Comparison of ENCODE assay signal across 28 cellular contexts in genomic region chr21:38716942-38717341, GRCh38.
A peak's percentile ranks its signal among the peaks of the same experiment; 100 is the strongest.
DNase-seq lines count a peak whose midpoint lies in the region; ATAC-seq and TF ChIP-seq lines count a peak whose summit lies in the region.
"Had no signal": no experiment of that assay in that cellular context is flagged by ENCODE, and none has a peak within 500 bp of the region (broad histone marks: within the 10 kb centered on the region; RNA-seq: fewer than 3 reads in every experiment).

No MANE protein-coding gene starts in this region.

- H3K4me3 Mint-ChIP-seq in activated CD4-positive, alpha-beta T cell treated with anti-CD3 and anti-CD28 coated beads, Interleukin-2, amount 10 ng/mL, durations not matched to agents 7 days and 5 days: no peak overlapping the region
- H3K4me3 Mint-ChIP-seq: neural progenitor cell; stimulated activated naive CD8-positive, alpha-beta T cell treated with anti-CD3 and anti-CD28 coated beads, Interleukin-15, amount 100 ng/mL, for 72 hours had no signal

- no peak for TF ChIP-seq POLR2A in IMR-90 (IDR thresholded peaks at IDR 0.05; ENCODE audit: low read depth, low read length)

- H3K9me1 ChIP-seq in IMR-90 (ENCODE audit: insufficient read depth, low read length): no peaks in the 10 kb centered on the region

- H3K18ac ChIP-seq in IMR-90 (ENCODE audit: low read depth, low read length) (no peak overlapping the region), mesenchymal stem cell (ENCODE audit: low read depth in 1 of 2, low read length in 2 of 2) (no peak overlapping the region)

- no peak for TF ChIP-seq CTCF in AG10803 (conservative IDR thresholded peaks at IDR 0.05; ENCODE audit: low read length)
- TF ChIP-seq CTCF in IMR-90 (conservative IDR thresholded peaks at IDR 0.05; ENCODE audit: low read depth, low read length): no peak

- no peak overlapping the region for H3K27ac Mint-ChIP-seq in activated CD4-positive, alpha-beta T cell treated with anti-CD3 and anti-CD28 coated beads, Interleukin-2, amount 10 ng/mL, durations not matched to agents 7 days and 5 days
- H3K27ac Mint-ChIP-seq: neural progenitor cell had no signal

- 94% methylated on average over 2 of the region's 5 CpGs; no CpG with 5 or more reads in 1 of the 2 experiments for WGBS in IMR-90 (ENCODE audit: extremely low coverage in 2 of 2, insufficient read length in 1 of 2), 2 experiments
- WGBS in mesenchymal stem cell: 90% methylated on average over 5 of the region's 5 CpGs

- intact Hi-C loops in IMR-90 (cut with micrococcal nuclease): no loop called here

- ATAC-seq in IMR-90 (ENCODE audit: low read depth) (no peak; the same call in 1 of the 2 replicates), HG03571 (IDR thresholded peaks at IDR 0.05; ENCODE audit: unreplicated experiment) (no peak)
- ATAC-seq: lower lobe of right lung; sciatic nerve; stimulated activated naive CD8-positive, alpha-beta T cell treated with anti-CD3 and anti-CD28 coated beads, Interleukin-15, amount 100 ng/mL, for 72 hours had no signal

- H3K4me2 ChIP-seq in IMR-90 (ENCODE audit: low read depth, low read length): no peak overlapping the region
- H3K4me2 ChIP-seq in mesenchymal stem cell (ENCODE audit: low read length, poor library complexity, severe bottlenecking): no peak overlapping the region
- H3K4me2 ChIP-seq: BLaER1 treated with 17β-estradiol and CSF1 and Interleukin-3, amounts not matched to agents 10 nM and 100 nM; KMS-11; neural progenitor cell had no signal

- no peak overlapping the region for H3K9ac ChIP-seq in IMR-90 (ENCODE audit: low read depth, low read length)
- H3K9ac ChIP-seq in mesenchymal stem cell (ENCODE audit: low read length): no peak overlapping the region
- H3K9ac ChIP-seq: BLaER1 treated with 17β-estradiol and CSF1 and Interleukin-3, amounts not matched to agents 10 nM and 100 nM; KMS-11; neural progenitor cell had no signal

- H3K14ac ChIP-seq in IMR-90 (replicated peaks; ENCODE audit: low read depth, low read length) (no peak overlapping the region), mesenchymal stem cell (ENCODE audit: low read length in 2 of 2) (no peak overlapping the region)

- H2BK15ac ChIP-seq in IMR-90 (ENCODE audit: low read depth, low read length) (no peak overlapping the region), mesenchymal stem cell (ENCODE audit: low read depth, poor library complexity, severe bottlenecking) (no peak overlapping the region)

- CTCF ChIA-PET in IMR-90 (lab: Yijun Ruan, JAX): no interaction called here
- CTCF ChIA-PET in activated CD4-positive, alpha-beta T cell treated with anti-CD3 and anti-CD28 coated beads, Interleukin-2, amount 10 ng/mL, durations not matched to agents 7 days and 5 days (lab: Charles Lee): no interaction called here

- no peaks in the 10 kb centered on the region for H3K4me1 ChIP-seq in IMR-90 (ENCODE audit: control insufficient read depth, insufficient read depth, low read length)
- H3K4me1 ChIP-seq in mesenchymal stem cell (ENCODE audit: control insufficient read depth, insufficient read depth, low read depth, low read length): no peaks in the 10 kb centered on the region
- H3K4me1 ChIP-seq: lower lobe of right lung, transverse colon had no signal

- no peak overlapping the region for H3K4me3 ChIP-seq in AG10803 (ENCODE audit: low read length)
- H3K4me3 ChIP-seq in IMR-90 (ENCODE audit: insufficient read depth, low read depth, low read length): no peak overlapping the region
- H3K4me3 ChIP-seq in mesenchymal stem cell (ENCODE audit: insufficient read depth in 1 of 2, low read depth in 1 of 2, low read length in 2 of 2): no peak overlapping the region
- H3K4me3 ChIP-seq: BLaER1 treated with 17β-estradiol and CSF1 and Interleukin-3, amounts not matched to agents 10 nM and 100 nM; lower lobe of right lung; neural progenitor cell; SK-N-MC; transverse colon had no signal

- H2AK5ac ChIP-seq in IMR-90 (ENCODE audit: low read depth, low read length) (no peak overlapping the region), mesenchymal stem cell (ENCODE audit: low read length, severe bottlenecking) (no peak overlapping the region)

- dilution Hi-C loops in IMR-90 (cut with HindIII; ENCODE audit: low sequenced_read_pairs, unreplicated experiment): no loop called here

- no peak overlapping the region for H4K91ac ChIP-seq in IMR-90 (ENCODE audit: insufficient read depth, low read depth, low read length)
- H4K91ac ChIP-seq in mesenchymal stem cell (ENCODE audit: low read length): no peak overlapping the region

- POLR2A ChIA-PET in IMR-90 (lab: Charles Lee; ENCODE audit: unreplicated experiment): no interaction called here
- POLR2A ChIA-PET in activated CD4-positive, alpha-beta T cell treated with anti-CD3 and anti-CD28 coated beads, Interleukin-2, amount 10 ng/mL, durations not matched to agents 7 days and 5 days (lab: Charles Lee): no interaction called here

- no peaks in the 10 kb centered on the region for H3K36me3 ChIP-seq in IMR-90 (ENCODE audit: control insufficient read depth, insufficient read depth, low read length)
- H3K36me3 ChIP-seq in mesenchymal stem cell (ENCODE audit: control insufficient read depth in 1 of 2, insufficient read depth in 2 of 2, low read depth in 1 of 2, low read length in 2 of 2): no peaks in the 10 kb centered on the region
- H3K36me3 ChIP-seq: BLaER1 treated with 17β-estradiol and CSF1 and Interleukin-3, amounts not matched to agents 10 nM and 100 nM; lower lobe of right lung; neural progenitor cell; transverse colon had no signal

- H2BK5ac ChIP-seq in IMR-90 (ENCODE audit: low read depth, low read length, poor library complexity, severe bottlenecking) (no peak overlapping the region), mesenchymal stem cell (ENCODE audit: low read depth, low read length, poor library complexity, severe bottlenecking) (no peak overlapping the region)

- H3K9me3 Mint-ChIP-seq in activated CD4-positive, alpha-beta T cell treated with anti-CD3 and anti-CD28 coated beads, Interleukin-2, amount 10 ng/mL, durations not matched to agents 7 days and 5 days: no peaks in the 10 kb centered on the region
- H3K9me3 Mint-ChIP-seq: neural progenitor cell; stimulated activated naive CD8-positive, alpha-beta T cell treated with anti-CD3 and anti-CD28 coated beads, Interleukin-15, amount 100 ng/mL, for 72 hours had no signal

- H2BK120ac ChIP-seq in IMR-90 (ENCODE audit: low read depth, low read length) (no peak overlapping the region), mesenchymal stem cell (ENCODE audit: low read depth, low read length) (no peak overlapping the region)

- H3K4ac ChIP-seq in IMR-90 (ENCODE audit: low read depth, low read length): no peak overlapping the region
- H3K4ac ChIP-seq in mesenchymal stem cell (ENCODE audit: low read depth in 1 of 2, low read length in 2 of 2): no peak overlapping the region

- H3K23ac ChIP-seq in IMR-90 (ENCODE audit: low read depth, low read length) (no peak overlapping the region), mesenchymal stem cell (ENCODE audit: low read length in 2 of 2) (no peak overlapping the region)

- no peak overlapping the region for H2AK9ac ChIP-seq in IMR-90 (replicated peaks; ENCODE audit: low read depth, low read length, poor library complexity)

- H4K8ac ChIP-seq in IMR-90 (ENCODE audit: low read depth in 2 of 2, low read length in 2 of 2) (no peak overlapping the region), mesenchymal stem cell (ENCODE audit: low read length) (no peak overlapping the region)

- H3K36me3 Mint-ChIP-seq in activated CD4-positive, alpha-beta T cell treated with anti-CD3 and anti-CD28 coated beads, Interleukin-2, amount 10 ng/mL, durations not matched to agents 7 days and 5 days (ENCODE audit: low read depth): no peaks in the 10 kb centered on the region
- H3K36me3 Mint-ChIP-seq: neural progenitor cell had no signal

- H2BK20ac ChIP-seq in IMR-90 (ENCODE audit: low read depth, low read length): no peak overlapping the region

- peaks cover 5% of the 10 kb centered on the region for H3K27me3 Mint-ChIP-seq in activated CD4-positive, alpha-beta T cell treated with anti-CD3 and anti-CD28 coated beads, Interleukin-2, amount 10 ng/mL, durations not matched to agents 7 days and 5 days
- H3K27me3 Mint-ChIP-seq: stimulated activated naive CD8-positive, alpha-beta T cell treated with anti-CD3 and anti-CD28 coated beads, Interleukin-15, amount 100 ng/mL, for 72 hours had no signal

- DNase-seq in AG10803 (ENCODE audit: low read depth): peak; percentile 20
- peak; percentile 12 for DNase-seq in IMR-90
- DNase-seq in astrocyte of the hippocampus (ENCODE audit: low read depth, low spot score): peak; percentile 23
- DNase-seq in mesenchymal stem cell: peak; percentile 47
- no peak for DNase-seq in NCI-H69 (lab: John Stamatoyannopoulos, UW)
- DNase-seq in activated CD4-positive, alpha-beta T cell treated with anti-CD3 and anti-CD28 coated beads, Interleukin-2, amount 10 ng/mL, durations not matched to agents 7 days and 5 days: no peak
- DNase-seq in NCI-H2081 (lab: John Stamatoyannopoulos, UW): no peak
- DNase-seq: activated CD4-positive, alpha-beta T cell treated with anti-CD3 and anti-CD28 coated beads for 4 hours; activated naive CD4-positive, alpha-beta T cell treated with Interleukin-2 at 50 U/mL for 16 hours; activated T-cell treated with anti-CD3 and anti-CD28 coated beads, Interleukin-2, amount 50 U/mL, for 48 hours; amniotic stem cell; Calu3; dermis blood vessel endothelial cell; kidney glomerular epithelial cell; lower lobe of right lung; NCI-H1694; NCI-H2171 treated with DMSO at 0.1 percent for 48 hours; NCI-H526; RPMI8226; stimulated activated CD4-positive, alpha-beta T cell treated with anti-CD3 and anti-CD28 coated beads, Interleukin-15, amount 100 ng/mL, for 24 hours; stimulated activated naive CD8-positive, alpha-beta T cell treated with anti-CD3 and anti-CD28 coated beads, Interleukin-15, amount 100 ng/mL, for 72 hours; transverse colon had no signal

- H4K5ac ChIP-seq in IMR-90 (ENCODE audit: low read depth, low read length): no peak overlapping the region

- H2AFZ ChIP-seq in IMR-90 (replicated peaks; ENCODE audit: low read length, poor library complexity): no peak overlapping the region
- H2AFZ ChIP-seq in mesenchymal stem cell (ENCODE audit: low read depth, low read length): no peak overlapping the region
- H2AFZ ChIP-seq: neural progenitor cell had no signal

- H3K4me1 Mint-ChIP-seq in activated CD4-positive, alpha-beta T cell treated with anti-CD3 and anti-CD28 coated beads, Interleukin-2, amount 10 ng/mL, durations not matched to agents 7 days and 5 days: no peaks in the 10 kb centered on the region
- H3K4me1 Mint-ChIP-seq: stimulated activated naive CD8-positive, alpha-beta T cell treated with anti-CD3 and anti-CD28 coated beads, Interleukin-15, amount 100 ng/mL, for 72 hours had no signal

- H3K9me3 ChIP-seq in IMR-90 (ENCODE audit: control insufficient read depth, insufficient read depth, low read length) (no peaks in the 10 kb centered on the region), mesenchymal stem cell (ENCODE audit: control insufficient read depth, low read length) (no peaks in the 10 kb centered on the region)
- H3K9me3 ChIP-seq: lower lobe of right lung, transverse colon had no signal

- BruUV-seq in IMR-90 (replicated peaks; lab: Mats Ljungman, UMichigan): no TSS peak

- H3K79me1 ChIP-seq in IMR-90 (ENCODE audit: low read depth in 1 of 2, low read length in 2 of 2) (no peaks in the 10 kb centered on the region), mesenchymal stem cell (replicated peaks; ENCODE audit: low read length, poor library complexity, severe bottlenecking) (no peaks in the 10 kb centered on the region)

- H2BK12ac ChIP-seq in mesenchymal stem cell (ENCODE audit: low read length in 2 of 2): no peak overlapping the region

- H3K56ac ChIP-seq in IMR-90 (ENCODE audit: extremely low read depth, insufficient read depth, low read length): no peak overlapping the region

- no peaks in the 10 kb centered on the region for H4K20me1 ChIP-seq in IMR-90 (ENCODE audit: insufficient read depth, low read length)
- H4K20me1 ChIP-seq: BLaER1 treated with 17β-estradiol and CSF1 and Interleukin-3, amounts not matched to agents 10 nM and 100 nM had no signal

- in situ Hi-C loops in IMR-90 (cut with MboI; ENCODE audit: low sequenced_read_pairs): loop anchor here (10.0 kb wide), 1 partner anchor 192 kb away; no protein-coding TSS in a partner anchor

- no peak for TF ChIP-seq RAD21 in IMR-90 (IDR thresholded peaks at IDR 0.05; ENCODE audit: low read length)

- H3K27ac ChIP-seq in IMR-90 (ENCODE audit: insufficient read depth, low read length): no peak overlapping the region
- H3K27ac ChIP-seq in mesenchymal stem cell (ENCODE audit: low read length, poor library complexity, severe bottlenecking): no peak overlapping the region
- H3K27ac ChIP-seq: BLaER1 treated with 17β-estradiol and CSF1 and Interleukin-3, amounts not matched to agents 10 nM and 100 nM; KMS-11; lower lobe of right lung; neural progenitor cell; SK-N-MC; transverse colon had no signal

- H3K27me3 ChIP-seq in IMR-90 (ENCODE audit: control insufficient read depth, insufficient read depth, low read length): peaks cover 50% of the 10 kb centered on the region
- H3K27me3 ChIP-seq in mesenchymal stem cell (ENCODE audit: control insufficient read depth in 1 of 2, insufficient read depth in 1 of 2, low read length in 2 of 2): peaks cover 0 to 14% of the 10 kb centered on the region in 2 experiments
- H3K27me3 ChIP-seq: neural progenitor cell, transverse colon had no signal

Comparison
In these comparisons a context has a peak if more than half of its experiments do, and no peak if none do; other contexts are left out.
1. DNase-seq: peak in AG10803 (single experiment), IMR-90 (single experiment), astrocyte of the hippocampus (single experiment) and mesenchymal stem cell (single experiment); none in NCI-H69 (single experiment), activated CD4-positive, alpha-beta T cell treated with anti-CD3 and anti-CD28 coated beads, Interleukin-2, amount 10 ng/mL, durations not matched to agents 7 days and 5 days (single experiment) and NCI-H2081 (0 of 2).